ENCODE assay signal across 21 cellular contexts in the genomic region with DNA sequence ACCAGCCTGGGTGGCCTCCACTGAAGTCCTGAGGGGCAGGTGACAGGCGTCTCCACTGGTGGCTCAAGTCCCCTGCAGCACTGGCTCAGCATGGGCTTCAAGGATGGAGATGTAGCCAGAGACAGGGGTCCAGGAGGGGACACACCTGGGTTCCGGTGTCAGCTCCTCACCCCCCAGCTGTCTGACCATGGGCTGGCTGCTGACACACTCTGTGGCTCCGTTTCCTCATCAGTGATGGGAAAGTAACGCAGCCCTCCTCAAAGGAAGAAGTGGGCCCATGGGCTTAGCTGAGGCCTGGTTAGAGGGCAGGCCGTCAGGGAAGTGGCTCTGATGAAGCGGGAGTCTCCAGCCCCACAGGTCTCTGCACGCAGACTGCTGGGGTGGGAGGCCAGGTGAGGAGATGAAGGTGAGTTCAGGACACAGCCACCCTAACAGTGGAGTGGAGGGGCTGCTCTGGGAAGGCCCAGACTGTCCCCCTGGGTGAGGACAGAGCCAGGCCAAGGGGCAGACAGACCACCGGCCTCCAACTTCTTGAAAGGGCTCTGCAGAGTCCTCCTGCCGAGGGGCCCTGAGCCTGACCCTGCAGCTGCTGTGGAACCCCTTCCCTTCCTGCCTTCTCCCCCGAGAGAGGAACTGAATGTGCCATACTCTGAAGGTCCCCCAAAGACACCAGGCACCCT. TPM values are rescaled to one million over a fixed set of nuclear protein-coding genes. Genes with fewer than 3 reads are reported as not detected.
DNase-seq lines count a peak whose midpoint lies in the region; ATAC-seq, FAIRE-seq and TF ChIP-seq lines count a peak whose summit lies in the region.
"Had no signal": no experiment of that assay in that cellular context is flagged by ENCODE, and none has a peak within 500 bp of the region (broad histone marks: within the 10 kb centered on the region; RNA-seq: fewer than 3 reads in every experiment).

No MANE protein-coding gene starts in this region.

- H3K4me1 ChIP-seq in Karpas-422 (ENCODE audit: low read length) (peaks cover 83% of the 10 kb centered on the region), GM12878 (ENCODE audit: control insufficient read depth, insufficient read depth, low read length) (peaks cover 54% of the 10 kb centered on the region), psoas muscle (no peaks in the 10 kb centered on the region)
- H3K4me1 ChIP-seq: parathyroid adenoma had no signal

- H3K4me2 ChIP-seq in Karpas-422 (ENCODE audit: low read depth, low read length, poor library complexity, severe bottlenecking) (peak overlapping the region; percentile 66), GM12878 (ENCODE audit: control insufficient read depth, insufficient read depth) (peak overlapping the region; percentile 5)
- H3K4me2 ChIP-seq: hepatocyte, SK-N-SH had no signal

- in situ Hi-C loops in GM12878 (cut with MboI) = no loop called here

- TF ChIP-seq POLR2A in GM12878 (IDR thresholded peaks at IDR 0.05; ENCODE audit: low read depth, low read length) (no peak), erythroblast (IDR thresholded peaks at IDR 0.05; ENCODE audit: low read length) (no peak)

- no peak for ATAC-seq in activated CD8-positive, alpha-beta memory T cell treated with anti-CD3 and anti-CD28 coated beads, Interleukin-2, amount 10 ng/mL, durations not matched to agents 7 days and 5 days
- ATAC-seq in GM12878 (no peak), psoas muscle (no peak), GM19452 (IDR thresholded peaks at IDR 0.05; ENCODE audit: unreplicated experiment) (no peak)

- H3K4me3 ChIP-seq in Karpas-422 (ENCODE audit: low read length) (peak overlapping the region; percentile 31), GM12878 (no peak overlapping the region), psoas muscle (no peak overlapping the region)
- H3K4me3 ChIP-seq: hepatocyte, Peyer's patch, skin epidermis, upper lobe of left lung had no signal

- H2AFZ ChIP-seq in Karpas-422 (ENCODE audit: low read length) = no peak overlapping the region
- H2AFZ ChIP-seq in GM12878 (ENCODE audit: control insufficient read depth, low read depth, low read length) = no peak overlapping the region
- H2AFZ ChIP-seq: hepatocyte, parathyroid adenoma had no signal

- H3K4me3 Mint-ChIP-seq in activated CD8-positive, alpha-beta memory T cell treated with anti-CD3 and anti-CD28 coated beads, Interleukin-2, amount 10 ng/mL, durations not matched to agents 7 days and 5 days = no peak overlapping the region

- H3K36me3 ChIP-seq in Karpas-422 (ENCODE audit: insufficient read depth, low read length) (no peaks in the 10 kb centered on the region), GM12878 (ENCODE audit: control insufficient read depth in 2 of 2, insufficient read depth in 2 of 2, low read length in 1 of 2) (no peaks in the 10 kb centered on the region), psoas muscle (ENCODE audit: insufficient read depth in 1 of 2, low read depth in 1 of 2) (no peaks in the 10 kb centered on the region)
- H3K36me3 ChIP-seq: Peyer's patch, upper lobe of left lung had no signal

- SMC1A ChIA-PET in GM12878 (lab: Charles Lee; ENCODE audit: uncharacterized antibody, unreplicated experiment) = interaction anchor here (0.5 to 22.2 kb wide), 14 partner anchors 11 to 769 kb away, joined by 3 to 375 read pairs (median 5); no protein-coding TSS in a partner anchor

- WGBS in GM12878 (ENCODE audit: insufficient coverage, insufficient replicate concordance, low lambda C conversion rate, missing lambda C conversion rate) = 88% methylated on average over 10 of the region's 10 CpGs
- WGBS in psoas muscle, 3 donors = 90 to 96% (median 96%) methylated on average over 8 to 10 of the region's 10 CpGs

- H3K27ac Mint-ChIP-seq in activated CD8-positive, alpha-beta memory T cell treated with anti-CD3 and anti-CD28 coated beads, Interleukin-2, amount 10 ng/mL, durations not matched to agents 7 days and 5 days = peak overlapping the region; percentile 99

- no TSS peak for BruUV-seq in GM12878 (replicated peaks; lab: Mats Ljungman, UMichigan)

- POLR2A ChIA-PET in GM12878 (lab: Charles Lee) = interaction anchor here (0.6 to 5.9 kb wide), 6 partner anchors 16 to 45 kb away, joined by 3 to 39 read pairs (median 8); partner anchors contain the start of gene PSTPIP1

- peaks cover 35% of the 10 kb centered on the region for H3K36me3 Mint-ChIP-seq in activated CD8-positive, alpha-beta memory T cell treated with anti-CD3 and anti-CD28 coated beads, Interleukin-2, amount 10 ng/mL, durations not matched to agents 7 days and 5 days

- RAD21 ChIA-PET in GM12878 (lab: Charles Lee; ENCODE audit: unreplicated experiment) = interaction anchor here (0.7 to 15.5 kb wide), 10 partner anchors 8 to 168 kb away, joined by 3 to 259 read pairs (median 8); partner anchors contain the start of gene PSTPIP1

- no peaks in the 10 kb centered on the region for H3K9me3 Mint-ChIP-seq in activated CD8-positive, alpha-beta memory T cell treated with anti-CD3 and anti-CD28 coated beads, Interleukin-2, amount 10 ng/mL, durations not matched to agents 7 days and 5 days (ENCODE audit: low read depth)

- no peak for TF ChIP-seq EP300 in GM12878 (IDR thresholded peaks at IDR 0.05; ENCODE audit: borderline replicate concordance in 1 of 2, control insufficient read depth in 1 of 2, low read depth in 2 of 2, low read length in 2 of 2)

- DNase-seq in activated CD8-positive, alpha-beta memory T cell treated with anti-CD3 and anti-CD28 coated beads, Interleukin-2, amount 10 ng/mL, durations not matched to agents 7 days and 5 days = no peak
- no peak for DNase-seq in activated CD8-positive, alpha-beta memory T cell treated with anti-CD3 and anti-CD28 coated beads for 24 hours
- DNase-seq in Karpas-422 (peak; percentile 66), GM12878 (ENCODE audit: low read depth, low spot score) (no peak), psoas muscle (peak; percentile 4 to 55), NCI-H2196 treated with DMSO at 0.1 percent for 48 hours (lab: John Stamatoyannopoulos, UW; ENCODE audit: unreplicated experiment) (no peak), erythroblast (lab: John Stamatoyannopoulos, UW) (no peak)
- DNase-seq: ACHN; activated CD8-positive, alpha-beta memory T cell treated with anti-CD3 and anti-CD28 coated beads, Interleukin-2, amount 50 U/mL, for 4 hours; amniotic stem cell; Calu3; central memory CD4-positive, alpha-beta T cell; NCI-H2171; Peyer's patch; SK-N-SH; upper lobe of left lung had no signal

- no peak for TF ChIP-seq RAD21 in GM12878 (IDR thresholded peaks at IDR 0.05; ENCODE audit: insufficient read depth, low read depth, low read length)

- CTCF ChIA-PET in activated CD8-positive, alpha-beta memory T cell treated with anti-CD3 and anti-CD28 coated beads, Interleukin-2, amount 10 ng/mL, durations not matched to agents 7 days and 5 days (lab: Charles Lee) = interaction anchor here (0.9 to 7.1 kb wide), 3 partner anchors 12 to 45 kb away, joined by 3 to 103 read pairs (median 25); partner anchors contain the start of gene PSTPIP1
- CTCF ChIA-PET in GM12878 (lab: Yijun Ruan, JAX) = interaction anchor here (0.7 to 6.4 kb wide), 7 partner anchors 18 to 519 kb away, joined by 3 to 57 read pairs (median 3); no protein-coding TSS in a partner anchor

- H3K9ac ChIP-seq in Karpas-422 (ENCODE audit: low read length) (peak overlapping the region; percentile 63), GM12878 (ENCODE audit: control insufficient read depth, insufficient read depth, low read length) (no peak overlapping the region)
- H3K9ac ChIP-seq: parathyroid adenoma, SK-N-SH had no signal

- H3K79me2 ChIP-seq in Karpas-422 (ENCODE audit: low read length) (no peaks in the 10 kb centered on the region), GM12878 (ENCODE audit: control insufficient read depth, insufficient read depth, low read length) (no peaks in the 10 kb centered on the region)
- H3K79me2 ChIP-seq: hepatocyte, parathyroid adenoma had no signal

- H3K27ac ChIP-seq in Karpas-422 (ENCODE audit: low read length) (peak overlapping the region; percentile 79), GM12878 (ENCODE audit: control insufficient read depth, insufficient read depth) (no peak overlapping the region), psoas muscle (no peak overlapping the region)
- H3K27ac ChIP-seq: hepatocyte, parathyroid adenoma, Peyer's patch had no signal

- H3K9me2 ChIP-seq in Karpas-422 (replicated peaks; ENCODE audit: insufficient read depth, low read length) = no peaks in the 10 kb centered on the region
- H3K9me2 ChIP-seq: SK-N-SH had no signal

- TF ChIP-seq CTCF in GM12878 (IDR thresholded peaks at IDR 0.05 in 2 of 3, conservative IDR thresholded peaks at IDR 0.05 in 1 of 3; ENCODE audit: control insufficient read depth in 2 of 3, extremely low read depth in 1 of 3, insufficient read depth in 1 of 3, low read depth in 3 of 3, low read length in 3 of 3) = no peak
- TF ChIP-seq CTCF in psoas muscle (IDR thresholded peaks at IDR 0.05) = no peak

- H4K20me1 ChIP-seq in Karpas-422 (ENCODE audit: insufficient read depth, low read depth, low read length) (peaks cover 13% of the 10 kb centered on the region; the same call in 1 of the 2 replicates), GM12878 (ENCODE audit: control insufficient read depth, insufficient read depth) (no peaks in the 10 kb centered on the region)

- no peak for FAIRE-seq in GM12878 (lab: Jason Lieb, UNC)
- FAIRE-seq: G401.6 had no signal

- H3K9me3 ChIP-seq in Karpas-422 (ENCODE audit: low read length) (no peaks in the 10 kb centered on the region), GM12878 (replicated peaks; ENCODE audit: control insufficient read depth, insufficient read depth, low read length) (no peaks in the 10 kb centered on the region), psoas muscle (no peaks in the 10 kb centered on the region)
- H3K9me3 ChIP-seq: Peyer's patch, SK-N-SH, upper lobe of left lung had no signal

- H3K27me3 ChIP-seq in Karpas-422 (ENCODE audit: low read length) = no peaks in the 10 kb centered on the region
- H3K27me3 ChIP-seq in GM12878 (replicated peaks in 1 of 2; ENCODE audit: control insufficient read depth in 2 of 2, insufficient read depth in 2 of 2, low read length in 1 of 2) = no peaks in the 10 kb centered on the region
- H3K27me3 ChIP-seq in psoas muscle (ENCODE audit: insufficient read depth in 3 of 3, low read length in 2 of 3) = no peaks in the 10 kb centered on the region
- H3K27me3 ChIP-seq: hepatocyte, Peyer's patch, upper lobe of left lung had no signal

- no peaks in the 10 kb centered on the region for H3K27me3 Mint-ChIP-seq in activated CD8-positive, alpha-beta memory T cell treated with anti-CD3 and anti-CD28 coated beads, Interleukin-2, amount 10 ng/mL, durations not matched to agents 7 days and 5 days

- peaks cover 100% of the 10 kb centered on the region for H3K4me1 Mint-ChIP-seq in activated CD8-positive, alpha-beta memory T cell treated with anti-CD3 and anti-CD28 coated beads, Interleukin-2, amount 10 ng/mL, durations not matched to agents 7 days and 5 days

- intact Hi-C loops in GM12878 (cut with micrococcal nuclease; ENCODE audit: unreplicated experiment) = no loop called here
- intact Hi-C loops in psoas muscle (cut with DNase I) = no loop called here

RNA-seq across cellular contexts. Expression of gene PSTPIP1, which starts 24.0 kb away (rescaled TPM):
- total RNA-seq in activated CD8-positive, alpha-beta memory T cell treated with anti-CD3 and anti-CD28 coated beads, Interleukin-2, amount 10 ng/mL, durations not matched to agents 7 days and 5 days = 100 to 1,000 TPM; 157 to 255 TPM
- 13.1 and 40.4 TPM in 2 replicates for total RNA-seq in Karpas-422 (2014; rRNA removed; shearing (Covaris generic); ENCODE audit: low replicate concordance)
- 1.4 and 1.9 TPM in 2 replicates for total RNA-seq in GM12878 (2013; cell fraction: nucleolus; rRNA removed)
- total RNA-seq in GM12878 (2014; rRNA removed) = 20.1 and 22.6 TPM in 2 replicates
- total RNA-seq in GM12878 (2014; rRNA removed; fragmentation: Illumina TruSeq; extraction: Trizol) = 11.2 and 12.0 TPM in 2 replicates
- 28.6 and 29.3 TPM in 2 replicates for total RNA-seq in GM12878 (2021)
- 4.1 TPM for polyA plus RNA-seq in GM12878 (2011; ENCODE audit: low read depth)
- polyA plus RNA-seq in GM12878 (2011; rRNA removed) = 2.4 and 3.9 TPM in 2 replicates
- polyA plus RNA-seq in GM12878 (2011; cell fraction: cytosol; rRNA removed) = 5.2 and 7.5 TPM in 2 replicates
- 20.8 and 25.0 TPM in 2 replicates for polyA plus RNA-seq in GM12878 (2011; cell fraction: nucleus; rRNA removed)
- 9.7 and 13.0 TPM in 2 replicates for polyA plus RNA-seq in GM12878 (2012)
- polyA plus RNA-seq in GM12878 (2014; fragmentation: Illumina TruSeq; extraction: Trizol) = 1.8 and 8.8 TPM in 2 replicates
- 1 to 10 TPM in 1 of 2 experiments, under 1 TPM in 1; 0.50 to 5.7 TPM for polyA plus RNA-seq in GM12878 (2014; fragmentation: Nextera tagmentation; extraction: Ambion mirVana)
- 23.8 and 23.9 TPM in 2 replicates for polyA plus RNA-seq in GM12878 (2014; rRNA removed)
- 10 to 100 TPM; 17.8 to 19.0 TPM for polyA plus RNA-seq in GM12878 (2016; fragmentation: Nextera tagmentation; extraction: Ambion mirVana)
- polyA minus RNA-seq in GM12878 (2011; rRNA and poly(A)+ RNA removed) = 1.3 and 3.0 TPM in 2 replicates
- polyA minus RNA-seq in GM12878 (2011; cell fraction: cytosol; rRNA and poly(A)+ RNA removed) = 1.5 and 3.3 TPM in 2 replicates
- polyA minus RNA-seq in GM12878 (2011; cell fraction: nucleus; rRNA and poly(A)+ RNA removed) = 6.8 and 11.0 TPM in 2 replicates
- total RNA-seq in psoas muscle = 1 to 10 TPM in 3 of 4 donors, under 1 TPM in 1; 0.97 to 2.2 (median 2.0) TPM
- polyA plus RNA-seq in psoas muscle = 1 to 10 TPM; 1.0 to 1.3 (median 1.2) TPM
- total RNA-seq: Calu3, hepatocyte had no signal
- polyA plus RNA-seq: hepatocyte had no signal

RNA-seq across cellular contexts. Expression of gene TSPAN3, which starts 52.0 kb away (rescaled TPM):
- total RNA-seq in activated CD8-positive, alpha-beta memory T cell treated with anti-CD3 and anti-CD28 coated beads, Interleukin-2, amount 10 ng/mL, durations not matched to agents 7 days and 5 days = 10 to 100 TPM; 20.9 to 29.4 TPM
- total RNA-seq in Karpas-422 (2014; rRNA removed; shearing (Covaris generic); ENCODE audit: low replicate concordance) = 163 and 205 TPM in 2 replicates
- 32.5 and 33.4 TPM in 2 replicates for total RNA-seq in GM12878 (2013; cell fraction: nucleolus; rRNA removed)
- total RNA-seq in GM12878 (2014; rRNA removed) (59.0 and 63.0 TPM in 2 replicates), GM12878 (2014; rRNA removed; fragmentation: Illumina TruSeq; extraction: Trizol) (52.8 and 55.4 TPM in 2 replicates), GM12878 (2021) (51.2 and 52.6 TPM in 2 replicates), psoas muscle (100 to 1,000 TPM; 179 to 215 (median 207) TPM)
- 42.9 TPM for polyA plus RNA-seq in GM12878 (2011; ENCODE audit: low read depth)
- polyA plus RNA-seq in GM12878 (2011; rRNA removed) (45.2 and 48.8 TPM in 2 replicates), GM12878 (2014; fragmentation: Illumina TruSeq; extraction: Trizol) (60.4 and 78.2 TPM in 2 replicates), GM12878 (2014; fragmentation: Nextera tagmentation; extraction: Ambion mirVana) (10 to 100 TPM; 18.9 to 31.7 TPM), GM12878 (2014; rRNA removed) (59.4 and 64.0 TPM in 2 replicates), GM12878 (2016; fragmentation: Nextera tagmentation; extraction: Ambion mirVana) (100 to 1,000 TPM; 103 to 114 TPM), psoas muscle (100 to 1,000 TPM; 146 to 330 (median 210) TPM)
- polyA plus RNA-seq in GM12878 (2011; cell fraction: cytosol; rRNA removed) = 44.9 and 46.4 TPM in 2 replicates
- 26.2 and 30.1 TPM in 2 replicates for polyA plus RNA-seq in GM12878 (2011; cell fraction: nucleus; rRNA removed)
- polyA plus RNA-seq in GM12878 (2012) = 50.0 and 53.4 TPM in 2 replicates
- 47.9 and 57.2 TPM in 2 replicates for polyA minus RNA-seq in GM12878 (2011; rRNA and poly(A)+ RNA removed)
- 13.8 and 18.6 TPM in 2 replicates for polyA minus RNA-seq in GM12878 (2011; cell fraction: cytosol; rRNA and poly(A)+ RNA removed)
- polyA minus RNA-seq in GM12878 (2011; cell fraction: nucleus; rRNA and poly(A)+ RNA removed) = 6.3 and 13.0 TPM in 2 replicates

Comparison
In these comparisons a context has a peak if more than half of its experiments do, and no peak if none do; other contexts are left out.
1. DNase-seq: peak in Karpas-422 (single experiment) and psoas muscle (2 of 2); none in activated CD8-positive, alpha-beta memory T cell treated with anti-CD3 and anti-CD28 coated beads, Interleukin-2, amount 10 ng/mL, durations not matched to agents 7 days and 5 days (single experiment), activated CD8-positive, alpha-beta memory T cell treated with anti-CD3 and anti-CD28 coated beads for 24 hours (single experiment), GM12878 (single experiment), NCI-H2196 treated with DMSO at 0.1 percent for 48 hours (single experiment) and erythroblast (0 of 2).